In genomic region chr5:1352231-1352825, GRCh38 we compare ENCODE assay signal across 1 cellular context.
A peak's percentile ranks its signal among the peaks of the same experiment; 100 is the strongest.
TF ChIP-seq lines count a peak whose summit lies in the region.

No MANE protein-coding gene starts in this region.

TF ChIP-seq in K562, 482 proteins besides CTCF, POLR2A, EP300 and RAD21:
- TF ChIP-seq MTF1 (CRISPR knock-in tag; IDR thresholded peaks at IDR 0.05; ENCODE audit: borderline replicate concordance) = no peak
- no peak for TF ChIP-seq NUFIP1 (IDR thresholded peaks at IDR 0.05; ENCODE audit: partially characterized antibody)
- 0 out of 2 replicates have a peak, but pooled peaks have one; percentile 27 for TF ChIP-seq POLR2G (IDR thresholded peaks at IDR 0.05; ENCODE audit: low read depth, low read length)
- TF ChIP-seq BMI1 (IDR thresholded peaks at IDR 0.05; ENCODE audit: low read length) = no peak
- no peak for TF ChIP-seq SRSF1 (IDR thresholded peaks at IDR 0.05; ENCODE audit: low read depth, low read length)
- no peak for TF ChIP-seq RREB1 (CRISPR knock-in tag; IDR thresholded peaks at IDR 0.05)
- TF ChIP-seq ZNF263 (CRISPR knock-in tag; IDR thresholded peaks at IDR 0.05; ENCODE audit: borderline replicate concordance) = 0 out of 2 replicates have a peak, but pooled peaks have one; percentile 18
- no peak for TF ChIP-seq HES1 (IDR thresholded peaks at IDR 0.05; ENCODE audit: low read depth)
- TF ChIP-seq ZBTB1 (CRISPR knock-in tag; IDR thresholded peaks at IDR 0.05; ENCODE audit: borderline replicate concordance, low read depth) = no peak
- no peak for TF ChIP-seq ZNF324 (CRISPR knock-in tag; IDR thresholded peaks at IDR 0.05)
- TF ChIP-seq CBX2 (IDR thresholded peaks at IDR 0.05; ENCODE audit: insufficient read depth, low read length, poor library complexity, severe bottlenecking) = no peak
- TF ChIP-seq MGA (IDR thresholded peaks at IDR 0.05) = no peak
- no peak for TF ChIP-seq NFIX (CRISPR knock-in tag; IDR thresholded peaks at IDR 0.05; ENCODE audit: low read depth)
- TF ChIP-seq ZNF766 (CRISPR knock-in tag; conservative IDR thresholded peaks at IDR 0.05) = no peak
- TF ChIP-seq E2F6 (IDR thresholded peaks at IDR 0.05; ENCODE audit: borderline replicate concordance in 1 of 2, extremely low read depth in 1 of 2, insufficient read depth in 1 of 2, insufficient read length in 1 of 2, low read depth in 1 of 2, low read length in 1 of 2, poor library complexity in 1 of 2, severe bottlenecking in 1 of 2) = no peak
- no peak for TF ChIP-seq RBM17 (IDR thresholded peaks at IDR 0.05; ENCODE audit: borderline replicate concordance, low read depth, low read length)
- TF ChIP-seq ZNF668 (CRISPR knock-in tag; IDR thresholded peaks at IDR 0.05) = no peak
TF ChIP-seq in K562: peak in this region for 2.
